In the genomic region with DNA sequence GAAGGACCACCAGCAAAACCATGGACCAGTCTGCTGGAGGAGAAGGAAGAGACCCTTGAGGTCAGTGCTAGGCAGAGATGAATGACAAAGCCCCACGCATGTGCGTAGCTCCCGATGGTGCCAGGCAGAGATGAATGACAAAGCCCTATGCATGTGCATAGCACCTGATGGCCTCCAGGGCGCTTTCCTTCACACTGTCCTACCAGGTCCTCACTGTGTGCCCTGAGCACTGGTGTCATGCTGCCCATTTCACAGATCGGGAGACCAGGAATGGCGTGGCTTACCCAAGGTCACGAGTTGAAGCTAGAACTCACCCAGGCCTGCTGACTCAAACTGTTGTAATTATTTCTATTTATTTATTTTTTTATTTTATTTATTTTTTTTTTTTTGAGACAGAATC, we compare ENCODE assay signal across 20 cellular contexts.
A peak's percentile ranks its signal among the peaks of the same experiment; 100 is the strongest.
DNase-seq lines count a peak whose midpoint lies in the region; ATAC-seq, FAIRE-seq and TF ChIP-seq lines count a peak whose summit lies in the region.
"Had no signal": no experiment of that assay in that cellular context is flagged by ENCODE, and none has a peak within 500 bp of the region (broad histone marks: within the 10 kb centered on the region; RNA-seq: fewer than 3 reads in every experiment).

No MANE protein-coding gene starts in this region.

- CTCF ChIA-PET in HepG2 (lab: Yijun Ruan, JAX; ENCODE audit: low intra/inter-chr PET ratio, low total read pairs): no interaction called here
- CTCF ChIA-PET in H1 (lab: Charles Lee; ENCODE audit: partially characterized antibody): interaction anchor here (0.9 to 2.9 kb wide), 32 partner anchors 9 to 365 kb away, joined by 3 to 19 read pairs (median 6); no protein-coding TSS in a partner anchor

- ATAC-seq in HepG2: peak; percentile 46; the same call in 1 of the 3 replicates
- no peak for ATAC-seq in right lobe of liver
- no peak for ATAC-seq in activated T-cell treated with anti-CD3 and anti-CD28 coated beads, Interleukin-2, amount 50 U/mL, for 4 hours
- ATAC-seq in GM21447 (IDR thresholded peaks at IDR 0.05; ENCODE audit: unreplicated experiment): no peak

- H4K8ac ChIP-seq in H1 (ENCODE audit: extremely low read depth, insufficient read depth, low read length): no peak overlapping the region; the same call in 1 of the 2 replicates
- H4K8ac ChIP-seq in neuronal stem cell (ENCODE audit: low read depth, low read length): no peak overlapping the region

- no peak overlapping the region for H2AFZ ChIP-seq in HepG2 (ENCODE audit: low read length)
- no peak overlapping the region for H2AFZ ChIP-seq in H1 (ENCODE audit: low read length)
- no peak overlapping the region for H2AFZ ChIP-seq in neuronal stem cell (ENCODE audit: low read length)
- H2AFZ ChIP-seq: PC-9 had no signal

- no TSS peak for BruUV-seq in HepG2 (replicated peaks; lab: Mats Ljungman, UMichigan)

- H2BK15ac ChIP-seq in H1 (ENCODE audit: low read length) (0 out of 2 replicates have a peak overlapping the region, but pooled peaks have one; percentile 83), neuronal stem cell (ENCODE audit: low read length) (no peak overlapping the region)

- H3K4ac ChIP-seq in H1 (replicated peaks; ENCODE audit: insufficient read length, low read depth, low read length) (no peak overlapping the region), neuronal stem cell (ENCODE audit: low read length) (no peak overlapping the region)

- H3K4me1 ChIP-seq in HepG2 (ENCODE audit: insufficient read depth, low read length) (no peaks in the 10 kb centered on the region), right lobe of liver (no peaks in the 10 kb centered on the region), H1 (replicated peaks in 1 of 4; ENCODE audit: control insufficient read depth in 3 of 4, insufficient read depth in 4 of 4, low read length in 3 of 4) (peaks cover 0 to 11% (median 2%) of the 10 kb centered on the region in 4 experiments; a peak in 4 of 7 replicates), neuronal stem cell (ENCODE audit: control insufficient read depth in 2 of 2, insufficient read depth in 1 of 2, low read depth in 1 of 2, low read length in 2 of 2) (peaks cover 2 to 24% of the 10 kb centered on the region in 2 donors)

- no peak overlapping the region for H4K5ac ChIP-seq in H1 (ENCODE audit: insufficient read length, low read depth, low read length)

- TF ChIP-seq RAD21 in HepG2 (CRISPR knock-in tag; IDR thresholded peaks at IDR 0.05) (no peak), H1 (IDR thresholded peaks at IDR 0.05 in 1 of 2, conservative IDR thresholded peaks at IDR 0.05 in 1 of 2; ENCODE audit: low read depth in 2 of 2, low read length in 2 of 2) (no peak)

- no peak overlapping the region for H3K4me2 ChIP-seq in HepG2 (ENCODE audit: low read depth, low read length)
- no peak overlapping the region for H3K4me2 ChIP-seq in H1 (ENCODE audit: insufficient read depth in 1 of 2, low read depth in 2 of 2, low read length in 2 of 2)
- no peak overlapping the region for H3K4me2 ChIP-seq in neuronal stem cell (ENCODE audit: insufficient read depth, low read length, poor library complexity, severe bottlenecking)
- H3K4me2 ChIP-seq: PC-9 had no signal

- H3K14ac ChIP-seq in H1 (ENCODE audit: insufficient read length) (no peak overlapping the region), neuronal stem cell (ENCODE audit: low read length) (no peak overlapping the region)

- H4K20me1 ChIP-seq in HepG2 (ENCODE audit: insufficient read depth, low read length): no peaks in the 10 kb centered on the region
- peaks cover 0 to 1% of the 10 kb centered on the region in 2 experiments for H4K20me1 ChIP-seq in H1 (replicated peaks in 1 of 2; ENCODE audit: control insufficient read depth in 1 of 2, insufficient read depth in 2 of 2, low read length in 2 of 2)

- H2BK12ac ChIP-seq in H1 (ENCODE audit: low read depth, low read length) (peak overlapping the region; percentile 29; the same call in 1 of the 2 replicates), neuronal stem cell (ENCODE audit: low read length) (no peak overlapping the region)

- H3K23me2 ChIP-seq in H1 (ENCODE audit: low read depth, low read length): no peaks in the 10 kb centered on the region

- H3K23ac ChIP-seq in H1 (ENCODE audit: insufficient read length) (no peak overlapping the region), neuronal stem cell (ENCODE audit: low read depth, low read length, poor library complexity) (no peak overlapping the region)

- POLR2A ChIA-PET in HepG2 (lab: Yijun Ruan, JAX) (no interaction called here), H1 (lab: Charles Lee; ENCODE audit: partially characterized antibody) (interaction anchor here (0.6 kb wide), 1 partner anchor 122 kb away, joined by 3 read pairs; no protein-coding TSS in a partner anchor)

- H3K79me2 ChIP-seq in HepG2 (ENCODE audit: insufficient read depth, low read length): no peaks in the 10 kb centered on the region
- H3K79me2 ChIP-seq in H1 (ENCODE audit: control insufficient read depth in 1 of 2, insufficient read depth in 2 of 2, low read length in 2 of 2): no peaks in the 10 kb centered on the region

- TF ChIP-seq CTCF in HepG2 (CRISPR knock-in tag; IDR thresholded peaks at IDR 0.05): no peak
- TF ChIP-seq CTCF in right lobe of liver (IDR thresholded peaks at IDR 0.05): no peak
- peak in 1 of 3 experiments; percentile 38; a peak in 1 of 4 replicates for TF ChIP-seq CTCF in H1 (IDR thresholded peaks at IDR 0.05; ENCODE audit: control extremely low read depth in 1 of 3, insufficient read depth in 1 of 3, low read depth in 1 of 3, low read length in 3 of 3)

- no peaks in the 10 kb centered on the region for H3K27me3 Mint-ChIP-seq in activated T-cell treated with anti-CD3 and anti-CD28 coated beads, Interleukin-2, amount 50 U/mL, for 4 hours (ENCODE audit: low read depth)

- WGBS in HepG2 (ENCODE audit: low lambda C conversion rate): 97% methylated on average over 7 of the region's 7 CpGs
- WGBS in right lobe of liver (ENCODE audit: insufficient coverage, low coverage, low lambda C conversion rate, missing lambda C conversion rate): no CpG with 5 or more reads among the region's 7 CpGs
- 82% methylated on average over 7 of the region's 7 CpGs; no CpG with 5 or more reads in 1 of the 2 experiments for WGBS in H1 (ENCODE audit: extremely low coverage in 1 of 2, insufficient coverage in 1 of 2, insufficient read length in 1 of 2, insufficient replicate concordance in 2 of 2, low coverage in 1 of 2, low lambda C conversion rate in 2 of 2, missing lambda C conversion rate in 1 of 2), 2 experiments
- WGBS in neuronal stem cell (ENCODE audit: extremely low coverage in 2 of 2, insufficient read length in 2 of 2, insufficient replicate concordance in 1 of 2), 2 donors: no CpG with 5 or more reads among the region's 7 CpGs

- TF ChIP-seq POLR2A in HepG2 (IDR thresholded peaks at IDR 0.05; ENCODE audit: insufficient read depth in 1 of 2, low read depth in 2 of 2, low read length in 2 of 2) (no peak), right lobe of liver (IDR thresholded peaks at IDR 0.05) (no peak), H1 (IDR thresholded peaks at IDR 0.05; ENCODE audit: control extremely low read depth in 1 of 2, low read depth in 2 of 2, low read length in 2 of 2) (no peak)

- no peak overlapping the region for H2BK120ac ChIP-seq in H1 (replicated peaks; ENCODE audit: low read depth, low read length)
- no peak overlapping the region for H2BK120ac ChIP-seq in neuronal stem cell (ENCODE audit: low read depth, low read length)

- H3K4me3 ChIP-seq in HepG2 (replicated peaks in 1 of 3; ENCODE audit: insufficient read depth in 1 of 3, low read depth in 2 of 3, low read length in 3 of 3) (no peak overlapping the region), right lobe of liver (no peak overlapping the region), H1 (ENCODE audit: extremely low read depth in 1 of 4, insufficient read depth in 2 of 4, low read depth in 3 of 4, low read length in 4 of 4) (no peak overlapping the region), neuronal stem cell (ENCODE audit: low read length in 2 of 2) (no peak overlapping the region)
- H3K4me3 ChIP-seq: PC-9, SJSA1 had no signal

- H2BK20ac ChIP-seq in H1 (ENCODE audit: low read length): no peak overlapping the region

- no peaks in the 10 kb centered on the region for H3K9me3 ChIP-seq in HepG2 (ENCODE audit: low read length)
- H3K9me3 ChIP-seq in right lobe of liver: no peaks in the 10 kb centered on the region
- H3K9me3 ChIP-seq in H1 (ENCODE audit: insufficient read depth in 2 of 2, low read depth in 1 of 2, low read length in 1 of 2): 0 out of 4 replicates have a peak, but pooled peaks cover 0 to 3% of the 10 kb centered on the region in 2 experiments
- H3K9me3 ChIP-seq in neuronal stem cell (replicated peaks in 1 of 2; ENCODE audit: control insufficient read depth in 2 of 2, insufficient read depth in 1 of 2, low read depth in 1 of 2, low read length in 2 of 2): no peaks in the 10 kb centered on the region
- H3K9me3 ChIP-seq: SJSA1 had no signal

- no peak overlapping the region for H3K4me3 Mint-ChIP-seq in activated T-cell treated with anti-CD3 and anti-CD28 coated beads, Interleukin-2, amount 50 U/mL, for 4 hours

- H3K9ac ChIP-seq in HepG2 (ENCODE audit: insufficient read depth, low read depth, low read length): no peak overlapping the region
- H3K9ac ChIP-seq in H1 (replicated peaks in 1 of 4; ENCODE audit: extremely low read depth in 1 of 4, low read depth in 3 of 4, low read length in 3 of 4): no peak overlapping the region; a peak in 1 of 7 replicates
- H3K9ac ChIP-seq in neuronal stem cell (ENCODE audit: low read depth, low read length, poor library complexity): peak overlapping the region; percentile 31

- H3K79me1 ChIP-seq in H1 (ENCODE audit: low read depth, low read length): no peaks in the 10 kb centered on the region
- H3K79me1 ChIP-seq in neuronal stem cell (ENCODE audit: low read depth, low read length): no peaks in the 10 kb centered on the region

- H3K27ac ChIP-seq in HepG2 (ENCODE audit: extremely low read length, insufficient read depth, low read length) (no peak overlapping the region), right lobe of liver (no peak overlapping the region), H1 (ENCODE audit: low read depth, low read length) (no peak overlapping the region), neuronal stem cell (replicated peaks; ENCODE audit: low read length) (no peak overlapping the region)
- H3K27ac ChIP-seq: HL-60, PC-9, SJSA1 had no signal

- H4K91ac ChIP-seq in H1 (replicated peaks; ENCODE audit: insufficient read length, low read length): peak overlapping the region; percentile 7
- no peak overlapping the region for H4K91ac ChIP-seq in neuronal stem cell (ENCODE audit: low read depth, low read length, poor library complexity)

- H3K36me3 Mint-ChIP-seq in activated T-cell treated with anti-CD3 and anti-CD28 coated beads, Interleukin-2, amount 50 U/mL, for 4 hours (ENCODE audit: insufficient read depth): peaks cover 23% of the 10 kb centered on the region

- H3K56ac ChIP-seq in H1 (replicated peaks; ENCODE audit: insufficient read length, low read depth, low read length): no peak overlapping the region

- H2AK5ac ChIP-seq in H1 (ENCODE audit: low read depth, low read length) (no peak overlapping the region), neuronal stem cell (ENCODE audit: low read depth, low read length) (no peak overlapping the region)

- H3K36me3 ChIP-seq in HepG2 (replicated peaks in 1 of 2; ENCODE audit: control insufficient read depth in 1 of 2, insufficient read depth in 2 of 2, low read length in 2 of 2) (peaks cover 3 to 8% of the 10 kb centered on the region in 2 experiments; a peak in 2 of 5 replicates), right lobe of liver (no peaks in the 10 kb centered on the region), H1 (ENCODE audit: control insufficient read depth in 2 of 4, insufficient read depth in 4 of 4, low read length in 3 of 4) (no peaks in the 10 kb centered on the region), neuronal stem cell (replicated peaks in 1 of 2; ENCODE audit: control insufficient read depth in 2 of 2, insufficient read depth in 2 of 2, low read length in 2 of 2) (peaks cover 10 to 16% of the 10 kb centered on the region in 2 donors)

- H3K27me3 ChIP-seq in HepG2 (ENCODE audit: control insufficient read depth in 1 of 2, insufficient read depth in 2 of 2, low read length in 2 of 2) (no peaks in the 10 kb centered on the region), right lobe of liver (no peaks in the 10 kb centered on the region), H1 (replicated peaks in 1 of 4; ENCODE audit: control insufficient read depth in 3 of 4, extremely low read depth in 1 of 4, insufficient read depth in 3 of 4, low read length in 3 of 4) (no peaks in the 10 kb centered on the region), neuronal stem cell (ENCODE audit: control insufficient read depth in 3 of 3, insufficient read depth in 3 of 3, low read depth in 1 of 3, low read length in 3 of 3) (no peaks in the 10 kb centered on the region)
- H3K27me3 ChIP-seq: SJSA1 had no signal

- in situ Hi-C loops in HepG2 (cut with HindIII; ENCODE audit: extremely low pct_ligation_motif_present, low pct_unique_long_range_greater_than_20kb): no loop called here

- DNase-seq in HepG2 (ENCODE audit: low spot score) (no peak), right lobe of liver (no peak), H1 (ENCODE audit: low read depth in 1 of 2, low spot score in 2 of 2) (no peak), neuronal stem cell (ENCODE audit: low spot score) (no peak)
- DNase-seq in activated CD8-positive, alpha-beta memory T cell treated with anti-CD3 and anti-CD28 coated beads, Interleukin-2, amount 50 U/mL, for 48 hours: no peak
- no peak for DNase-seq in activated T-cell treated with anti-CD3 and anti-CD28 coated beads, Interleukin-2, amount 50 U/mL, for 4 hours
- no peak for DNase-seq in effector CD8-positive, alpha-beta T cell (lab: John Stamatoyannopoulos, UW)
- DNase-seq: 8988T, ACHN, NCI-H1048, NCI-H1417 treated with DMSO at 0.1 percent for 48 hours, NCI-H2081, NCI-H2227 treated with DMSO at 0.1 percent for 48 hours, NCI-H526 treated with DMSO at 0.1 percent for 48 hours, PC-9 had no signal

- H2BK5ac ChIP-seq in H1 (ENCODE audit: low read depth, low read length) (no peak overlapping the region; the same call in 1 of the 2 replicates), neuronal stem cell (ENCODE audit: low read length) (no peak overlapping the region)

- TF ChIP-seq EP300 in HepG2 (IDR thresholded peaks at IDR 0.05; ENCODE audit: low read depth in 2 of 2, low read length in 2 of 2): no peak
- TF ChIP-seq EP300 in HepG2 (CRISPR knock-in tag; IDR thresholded peaks at IDR 0.05; ENCODE audit: borderline replicate concordance): no peak
- TF ChIP-seq EP300 in H1 (IDR thresholded peaks at IDR 0.05; ENCODE audit: borderline replicate concordance in 1 of 2, low read depth in 2 of 2, low read length in 2 of 2): no peak

- intact Hi-C loops in HepG2 (cut with micrococcal nuclease; ENCODE audit: unreplicated experiment): no loop called here
- intact Hi-C loops in right lobe of liver (cut with DNase I): no loop called here

- H3K18ac ChIP-seq in H1 (ENCODE audit: extremely low read depth, low read length) (no peak overlapping the region), neuronal stem cell (ENCODE audit: low read length) (no peak overlapping the region)

- H3K4me1 Mint-ChIP-seq in activated T-cell treated with anti-CD3 and anti-CD28 coated beads, Interleukin-2, amount 50 U/mL, for 4 hours (ENCODE audit: low read depth): no peaks in the 10 kb centered on the region

- FAIRE-seq in HepG2 (lab: Jason Lieb, UNC) (no peak), H1 (lab: Jason Lieb, UNC) (no peak)
- FAIRE-seq: D721Med, H54 had no signal

- H3K9me3 Mint-ChIP-seq in activated T-cell treated with anti-CD3 and anti-CD28 coated beads, Interleukin-2, amount 50 U/mL, for 4 hours: no peaks in the 10 kb centered on the region
